30 cellular contexts compared by ENCODE assay signal in the genomic region with DNA sequence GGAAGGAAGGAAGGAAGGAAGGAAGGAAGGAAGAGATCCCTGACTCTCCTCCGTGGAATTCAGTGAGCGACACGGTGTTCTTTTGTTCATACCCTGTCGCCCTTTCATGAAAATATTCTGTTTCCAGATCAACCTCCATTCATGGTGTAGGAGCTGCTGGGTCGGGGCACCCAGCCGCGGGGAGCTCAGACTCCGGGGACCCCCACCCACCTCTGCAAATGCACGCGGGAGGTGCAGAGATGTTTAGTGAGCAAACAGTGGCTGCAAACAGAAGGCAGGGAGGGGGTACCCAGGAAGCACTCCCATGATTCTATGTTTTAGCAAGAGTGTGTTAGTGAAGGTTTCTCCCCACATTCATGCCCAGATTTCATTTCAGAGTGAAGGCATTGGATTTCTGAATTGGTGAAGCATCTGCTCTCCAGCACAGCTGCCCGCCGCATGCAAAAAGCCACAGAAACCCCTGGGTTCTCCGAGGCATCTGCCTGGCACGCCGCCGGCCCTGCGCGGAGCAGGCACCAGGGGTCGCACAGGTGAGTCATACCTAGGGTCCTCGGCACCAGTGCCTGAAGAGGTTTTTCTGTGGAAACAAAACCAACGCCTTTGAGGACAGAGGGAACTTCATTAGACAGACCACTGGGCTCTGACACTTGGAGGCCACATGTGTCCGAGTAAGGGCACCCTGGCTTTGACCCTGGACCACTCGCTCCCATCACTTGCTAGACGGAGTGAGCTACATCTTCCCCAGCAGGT.
DNase-seq lines count a peak whose midpoint lies in the region; ATAC-seq and TF ChIP-seq lines count a peak whose summit lies in the region.
"Had no signal": no experiment of that assay in that cellular context is flagged by ENCODE, and none has a peak within 500 bp of the region (broad histone marks: within the 10 kb centered on the region; RNA-seq: fewer than 3 reads in every experiment).

No MANE protein-coding gene starts in this region.

- no peaks in the 10 kb centered on the region for H3K27me3 Mint-ChIP-seq in T-helper 17 cell
- no peaks in the 10 kb centered on the region for H3K27me3 Mint-ChIP-seq in activated CD4-positive, alpha-beta T cell treated with anti-CD3 and anti-CD28 coated beads, Interleukin-2, amount 10 ng/mL, durations not matched to agents 24 days and 14 days
- H3K27me3 Mint-ChIP-seq: activated naive CD8-positive, alpha-beta T cell treated with anti-CD3 and anti-CD28 coated beads, Interleukin-2, amount 50 U/mL, for 24 hours; type B pancreatic cell had no signal

- H3K9me3 Mint-ChIP-seq in activated CD4-positive, alpha-beta T cell treated with anti-CD3 and anti-CD28 coated beads, Interleukin-2, amount 10 ng/mL, durations not matched to agents 24 days and 14 days = no peaks in the 10 kb centered on the region
- H3K9me3 Mint-ChIP-seq: activated T-cell treated with anti-CD3 and anti-CD28 coated beads, Interleukin-2, amount 50 U/mL, for 4 hours; memory B cell; type B pancreatic cell had no signal

- peak; percentile 26 for DNase-seq in GM13976 (ENCODE audit: low spot score)
- no peak for DNase-seq in T-helper 17 cell
- no peak for DNase-seq in psoas muscle
- DNase-seq in activated CD4-positive, alpha-beta T cell treated with anti-CD3 and anti-CD28 coated beads, Interleukin-2, amount 10 ng/mL, durations not matched to agents 24 days and 14 days = no peak
- DNase-seq in Kasumi-1 (lab: John Stamatoyannopoulos, UW) = no peak
- DNase-seq: activated CD4-positive, alpha-beta T cell treated with anti-CD3 and anti-CD28 coated beads, Interleukin-2, amount 50 U/mL, for 4 hours; activated CD4-positive, CD25-positive, alpha-beta regulatory T cell; activated CD8-positive, alpha-beta memory T cell treated with anti-CD3 and anti-CD28 coated beads, Interleukin-2, amount 10 ng/mL, durations not matched to agents 7 days and 5 days; activated naive CD8-positive, alpha-beta T cell treated with anti-CD3 and anti-CD28 coated beads, Interleukin-2, amount 50 U/mL, for 24 hours; activated T-cell treated with anti-CD3 and anti-CD28 coated beads, Interleukin-2, amount 50 U/mL, for 4 hours; Caco-2; central memory CD4-positive, alpha-beta T cell; DMS53; glutamatergic neuron; GM23248; NCI-H1105; NCI-H2029 treated with DMSO at 0.1 percent for 48 hours; NCI-H226; NCI-H774; posterior cingulate gyrus; stimulated activated CD4-positive, alpha-beta T cell treated with anti-CD3 and anti-CD28 coated beads, Interleukin-4, amount 100 ng/mL, for 24 hours had no signal

- no peaks in the 10 kb centered on the region for H3K79me2 ChIP-seq in KMS-11 (ENCODE audit: insufficient read depth, low read depth)

- 76 to 83% (median 78%) methylated on average over 24 of the region's 24 CpGs for WGBS in psoas muscle, 3 donors

- H3K4me1 Mint-ChIP-seq in T-helper 17 cell = peaks cover 5% of the 10 kb centered on the region
- H3K4me1 Mint-ChIP-seq in activated CD4-positive, alpha-beta T cell treated with anti-CD3 and anti-CD28 coated beads, Interleukin-2, amount 10 ng/mL, durations not matched to agents 24 days and 14 days = no peaks in the 10 kb centered on the region
- H3K4me1 Mint-ChIP-seq: neural crest cell had no signal

- H3K9ac ChIP-seq in KMS-11 = peak overlapping the region; percentile 22; the same call in 1 of the 2 replicates
- H3K9ac ChIP-seq: GM23248 had no signal

- peak overlapping the region; percentile 49 for H3K4me2 ChIP-seq in KMS-11

- H3K27ac ChIP-seq in KMS-11 = peak overlapping the region; percentile 35; the same call in 1 of the 2 replicates
- H3K27ac ChIP-seq in psoas muscle = peak overlapping the region; percentile 30
- H3K27ac ChIP-seq: GM23248, SJSA1 had no signal

- no peak overlapping the region for H3K4me3 ChIP-seq in KMS-11 (IDR thresholded peaks at IDR 0.05; ENCODE audit: insufficient read depth, low read depth, low read length)
- no peak overlapping the region for H3K4me3 ChIP-seq in psoas muscle
- H3K4me3 ChIP-seq: GM23248, K562, SJSA1 had no signal

- H3K36me3 ChIP-seq in KMS-11 (ENCODE audit: insufficient read depth) (no peaks in the 10 kb centered on the region), psoas muscle (ENCODE audit: insufficient read depth in 1 of 2, low read depth in 1 of 2) (peaks cover 0 to 52% of the 10 kb centered on the region in 2 donors)
- H3K36me3 ChIP-seq: SJSA1 had no signal

- ATAC-seq in T-helper 17 cell (no peak), psoas muscle (no peak), GM18505 (IDR thresholded peaks at IDR 0.05; ENCODE audit: unreplicated experiment) (no peak)
- ATAC-seq: activated CD8-positive, alpha-beta memory T cell treated with anti-CD3 and anti-CD28 coated beads, Interleukin-2, amount 10 ng/mL, durations not matched to agents 7 days and 5 days; activated naive CD8-positive, alpha-beta T cell treated with anti-CD3 and anti-CD28 coated beads, Interleukin-2, amount 50 U/mL, for 24 hours; activated T-cell treated with anti-CD3 and anti-CD28 coated beads, Interleukin-2, amount 50 U/mL, for 4 hours; esophagus mucosa; K562 had no signal

- H2AFZ ChIP-seq in KMS-11 (ENCODE audit: low read depth) = no peak overlapping the region; the same call in 1 of the 2 replicates
- H2AFZ ChIP-seq: GM23248 had no signal

- in situ Hi-C loops in GM13976 (cut with MboI; ENCODE audit: low sequenced_read_pairs, unreplicated experiment) = loop anchor here (25.0 kb wide), 1 partner anchor 187 kb away; a partner anchor contains a TSS

- H3K36me3 Mint-ChIP-seq in T-helper 17 cell (ENCODE audit: low read depth) = no peaks in the 10 kb centered on the region
- no peaks in the 10 kb centered on the region for H3K36me3 Mint-ChIP-seq in activated CD4-positive, alpha-beta T cell treated with anti-CD3 and anti-CD28 coated beads, Interleukin-2, amount 10 ng/mL, durations not matched to agents 24 days and 14 days (ENCODE audit: low read depth)
- H3K36me3 Mint-ChIP-seq: activated CD8-positive, alpha-beta memory T cell treated with anti-CD3 and anti-CD28 coated beads, Interleukin-2, amount 10 ng/mL, durations not matched to agents 7 days and 5 days; memory B cell had no signal

- intact Hi-C loops in psoas muscle (cut with DNase I) = loop anchor here (1.0 to 5.0 kb wide), 4 partner anchors 47 to 192 kb away; a partner anchor contains a TSS
- intact Hi-C loops in activated CD4-positive, alpha-beta T cell treated with anti-CD3 and anti-CD28 coated beads, Interleukin-2, amount 10 ng/mL, durations not matched to agents 24 days and 14 days (cut with micrococcal nuclease) = loop anchor here (1.0 to 5.0 kb wide), 2 partner anchors 47 to 191 kb away; no protein-coding TSS in a partner anchor

- peak overlapping the region; percentile 67 for H3K27ac Mint-ChIP-seq in T-helper 17 cell
- H3K27ac Mint-ChIP-seq in activated CD4-positive, alpha-beta T cell treated with anti-CD3 and anti-CD28 coated beads, Interleukin-2, amount 10 ng/mL, durations not matched to agents 24 days and 14 days = no peak overlapping the region
- H3K27ac Mint-ChIP-seq: activated CD8-positive, alpha-beta memory T cell treated with anti-CD3 and anti-CD28 coated beads, Interleukin-2, amount 10 ng/mL, durations not matched to agents 7 days and 5 days; activated naive CD8-positive, alpha-beta T cell treated with anti-CD3 and anti-CD28 coated beads, Interleukin-2, amount 50 U/mL, for 24 hours had no signal

- TF ChIP-seq CTCF in GM13976 (IDR thresholded peaks at IDR 0.05; ENCODE audit: borderline replicate concordance, control extremely low read depth, extremely low read depth, insufficient read depth, missing control alignments) = no peak
- TF ChIP-seq CTCF in KMS-11 (conservative IDR thresholded peaks at IDR 0.05; ENCODE audit: low read depth, low read length) = no peak; the same call in 1 of the 2 replicates
- no peak for TF ChIP-seq CTCF in psoas muscle (IDR thresholded peaks at IDR 0.05)

- H3K9me3 ChIP-seq in T-helper 17 cell (ENCODE audit: control insufficient read depth, low read length, poor library complexity, severe bottlenecking) = no peaks in the 10 kb centered on the region
- H3K9me3 ChIP-seq in psoas muscle = peaks cover 3% of the 10 kb centered on the region
- H3K9me3 ChIP-seq: SJSA1 had no signal

- no peaks in the 10 kb centered on the region for H4K20me1 ChIP-seq in KMS-11 (ENCODE audit: insufficient read depth)

- no peaks in the 10 kb centered on the region for H3K27me3 ChIP-seq in KMS-11 (ENCODE audit: insufficient read depth, low read depth)
- H3K27me3 ChIP-seq in psoas muscle (ENCODE audit: insufficient read depth in 3 of 3, low read length in 2 of 3) = no peaks in the 10 kb centered on the region
- H3K27me3 ChIP-seq: SJSA1 had no signal

- H3K4me1 ChIP-seq in KMS-11 (ENCODE audit: low read depth, poor library complexity, severe bottlenecking) (peaks cover 54% of the 10 kb centered on the region), psoas muscle (peaks cover 7% of the 10 kb centered on the region)
- H3K4me1 ChIP-seq: Caco-2, SJSA1 had no signal

- H3K4me3 Mint-ChIP-seq in T-helper 17 cell = no peak overlapping the region
- H3K4me3 Mint-ChIP-seq in activated CD4-positive, alpha-beta T cell treated with anti-CD3 and anti-CD28 coated beads, Interleukin-2, amount 10 ng/mL, durations not matched to agents 24 days and 14 days = no peak overlapping the region
- H3K4me3 Mint-ChIP-seq: activated CD8-positive, alpha-beta memory T cell treated with anti-CD3 and anti-CD28 coated beads, Interleukin-2, amount 10 ng/mL, durations not matched to agents 7 days and 5 days; activated naive CD8-positive, alpha-beta T cell treated with anti-CD3 and anti-CD28 coated beads, Interleukin-2, amount 50 U/mL, for 24 hours; activated T-cell treated with anti-CD3 and anti-CD28 coated beads, Interleukin-2, amount 50 U/mL, for 4 hours; CD14-positive monocyte; memory B cell; neural crest cell; type B pancreatic cell had no signal

- TF ChIP-seq POLR2A in GM18505 (IDR thresholded peaks at IDR 0.05; ENCODE audit: borderline replicate concordance, extremely low read depth, insufficient read depth, insufficient read length) = no peak
